ENCODE assay signal across 18 cellular contexts in the genomic region with DNA sequence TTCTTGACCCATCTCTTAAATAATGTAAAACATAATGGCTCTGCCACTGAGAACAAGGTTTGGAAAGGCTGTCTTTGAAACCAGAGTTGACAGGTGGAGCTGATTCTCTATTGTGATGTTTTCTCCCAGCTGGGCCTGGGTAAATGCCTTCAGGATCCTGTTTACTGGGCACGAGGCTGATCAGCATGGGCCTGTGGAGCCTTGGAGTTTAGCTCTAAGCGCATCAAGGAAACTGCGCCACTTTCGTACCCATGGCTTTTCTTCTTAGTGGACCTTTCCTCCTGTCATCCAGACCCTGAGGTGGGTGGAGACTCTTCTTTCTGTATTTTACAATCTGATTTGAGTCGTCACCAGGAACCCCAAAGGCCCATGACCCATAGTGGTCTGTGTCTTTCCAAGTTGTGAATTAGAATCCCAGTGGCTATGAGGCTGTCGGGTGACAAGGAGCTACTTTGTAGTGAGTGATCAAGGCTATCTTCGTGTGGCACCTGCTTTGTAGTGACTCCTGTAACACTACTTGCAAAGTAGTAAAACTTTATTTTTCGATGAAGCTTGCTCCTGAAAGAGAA.
DNase-seq lines count a peak whose midpoint lies in the region; ATAC-seq and TF ChIP-seq lines count a peak whose summit lies in the region.
"Had no signal": no experiment of that assay in that cellular context is flagged by ENCODE, and none has a peak within 500 bp of the region (broad histone marks: within the 10 kb centered on the region; RNA-seq: fewer than 3 reads in every experiment).

No MANE protein-coding gene starts in this region.

- H3K27ac Mint-ChIP-seq in endodermal cell (no peak overlapping the region), neural progenitor cell (no peak overlapping the region)
- H3K27ac Mint-ChIP-seq: B cell; CD4-positive, CD25-positive, alpha-beta regulatory T cell had no signal

- H3K9me3 ChIP-seq in endodermal cell (ENCODE audit: control insufficient read depth, low read length): peaks cover 9% of the 10 kb centered on the region
- H3K9me3 ChIP-seq in neural progenitor cell (ENCODE audit: low read depth): no peaks in the 10 kb centered on the region
- H3K9me3 ChIP-seq in psoas muscle: no peaks in the 10 kb centered on the region
- H3K9me3 ChIP-seq: SJSA1 had no signal

- H2AFZ ChIP-seq in neural progenitor cell (replicated peaks): no peak overlapping the region
- H2AFZ ChIP-seq: PC-9 had no signal

- H3K36me3 Mint-ChIP-seq in endodermal cell (ENCODE audit: low read depth) (no peaks in the 10 kb centered on the region), neural progenitor cell (peaks cover under 1% of the 10 kb centered on the region)
- H3K36me3 Mint-ChIP-seq: CD4-positive, CD25-positive, alpha-beta regulatory T cell; IgD-negative memory B cell had no signal

- peaks cover 11% of the 10 kb centered on the region for H3K4me1 ChIP-seq in endodermal cell (ENCODE audit: control insufficient read depth, insufficient read depth, low read length)
- H3K4me1 ChIP-seq in neural progenitor cell: peaks cover under 1% of the 10 kb centered on the region
- no peaks in the 10 kb centered on the region for H3K4me1 ChIP-seq in psoas muscle

- ATAC-seq in psoas muscle: no peak
- ATAC-seq: HCT116 had no signal

- H3K79me2 ChIP-seq in neural progenitor cell (ENCODE audit: low read depth): no peaks in the 10 kb centered on the region

- H3K4me3 ChIP-seq in GM06990 (replicated peaks; ENCODE audit: low read depth, low read length): peak overlapping the region; percentile 38; the same call in 1 of the 2 replicates
- H3K4me3 ChIP-seq in GM12875 (ENCODE audit: low read depth, low read length): peak overlapping the region; percentile 30
- no peak overlapping the region for H3K4me3 ChIP-seq in endodermal cell (ENCODE audit: low read length)
- H3K4me3 ChIP-seq in neural progenitor cell: no peak overlapping the region
- H3K4me3 ChIP-seq in psoas muscle: no peak overlapping the region
- H3K4me3 ChIP-seq: PC-9, SJSA1 had no signal

- H3K27me3 ChIP-seq in GM06990 (replicated peaks; ENCODE audit: control insufficient read depth, insufficient read depth, low read length) (no peaks in the 10 kb centered on the region), endodermal cell (ENCODE audit: control insufficient read depth, insufficient read depth, low read length, poor library complexity, severe bottlenecking) (no peaks in the 10 kb centered on the region), neural progenitor cell (no peaks in the 10 kb centered on the region), psoas muscle (ENCODE audit: insufficient read depth in 3 of 3, low read length in 2 of 3) (no peaks in the 10 kb centered on the region)
- H3K27me3 ChIP-seq: SJSA1 had no signal

- H3K36me3 ChIP-seq in GM06990 (ENCODE audit: control insufficient read depth, insufficient read depth, low read length) (no peaks in the 10 kb centered on the region), endodermal cell (ENCODE audit: control insufficient read depth, insufficient read depth, low read length) (no peaks in the 10 kb centered on the region), neural progenitor cell (no peaks in the 10 kb centered on the region), psoas muscle (ENCODE audit: insufficient read depth in 1 of 2, low read depth in 1 of 2) (no peaks in the 10 kb centered on the region)
- H3K36me3 ChIP-seq: SJSA1 had no signal

- intact Hi-C loops in psoas muscle (cut with DNase I): loop anchor here in 1 of 2 donors (10.0 kb wide), 2 partner anchors 855 to 1065 kb away; no protein-coding TSS in a partner anchor

- H3K4me3 Mint-ChIP-seq in endodermal cell (no peak overlapping the region), neural progenitor cell (no peak overlapping the region)
- H3K4me3 Mint-ChIP-seq: B cell; CD4-positive, CD25-positive, alpha-beta regulatory T cell; IgD-negative memory B cell had no signal

- H4K20me1 ChIP-seq in neural progenitor cell (ENCODE audit: low read depth): no peaks in the 10 kb centered on the region

- no peak overlapping the region for H3K9ac ChIP-seq in endodermal cell (ENCODE audit: extremely low read depth, low read length, poor library complexity, severe bottlenecking)
- H3K9ac ChIP-seq in neural progenitor cell: no peak overlapping the region

- no peak overlapping the region for H3K27ac ChIP-seq in endodermal cell (ENCODE audit: low read depth, low read length)
- H3K27ac ChIP-seq in neural progenitor cell: no peak overlapping the region
- no peak overlapping the region for H3K27ac ChIP-seq in psoas muscle
- H3K27ac ChIP-seq: HL-60, PC-9, SJSA1 had no signal

- peaks cover 1% of the 10 kb centered on the region for H3F3A ChIP-seq in neural progenitor cell (ENCODE audit: low read depth)

- H3K9me3 Mint-ChIP-seq in endodermal cell (no peaks in the 10 kb centered on the region), neural progenitor cell (peaks cover 1% of the 10 kb centered on the region)
- H3K9me3 Mint-ChIP-seq: CD4-positive, CD25-positive, alpha-beta regulatory T cell; IgD-negative memory B cell had no signal

- 89 to 90% methylated on average over 8 of the region's 8 CpGs for WGBS in endodermal cell (ENCODE audit: insufficient coverage in 1 of 2, insufficient read length in 1 of 2), 2 experiments
- 88 to 90% (median 89%) methylated on average over 8 of the region's 8 CpGs for WGBS in psoas muscle, 3 donors

- H3K4me1 Mint-ChIP-seq in endodermal cell (peaks cover 19% of the 10 kb centered on the region), neural progenitor cell (peaks cover 5% of the 10 kb centered on the region)

- TF ChIP-seq CTCF in GM06990 (IDR thresholded peaks at IDR 0.05; ENCODE audit: insufficient read depth, low read length, poor library complexity, severe bottlenecking) (no peak), GM12875 (IDR thresholded peaks at IDR 0.05; ENCODE audit: borderline replicate concordance, insufficient read depth, low read depth, low read length) (no peak), endodermal cell (conservative IDR thresholded peaks at IDR 0.05) (no peak), neural progenitor cell (IDR thresholded peaks at IDR 0.05) (no peak), psoas muscle (IDR thresholded peaks at IDR 0.05) (no peak)

- H3K4me2 ChIP-seq in neural progenitor cell: no peak overlapping the region
- H3K4me2 ChIP-seq: PC-9 had no signal

- H3K27me3 Mint-ChIP-seq in endodermal cell (ENCODE audit: insufficient read depth) (no peaks in the 10 kb centered on the region), neural progenitor cell (ENCODE audit: insufficient read depth, low read depth) (peaks cover 4% of the 10 kb centered on the region)
- H3K27me3 Mint-ChIP-seq: B cell had no signal

- DNase-seq in GM06990 (ENCODE audit: extremely low read depth, insufficient read length): no peak
- DNase-seq in endodermal cell: peak; percentile 41
- peak; percentile 28 for DNase-seq in neural progenitor cell (ENCODE audit: low spot score)
- no peak for DNase-seq in AML-193 (lab: John Stamatoyannopoulos, UW)
- DNase-seq in activated naive CD4-positive, alpha-beta T cell (lab: John Stamatoyannopoulos, UW): no peak
- DNase-seq in psoas muscle: no peak
- DNase-seq: CD4-positive, CD25-positive, alpha-beta regulatory T cell; EL; NCI-H1105 treated with DMSO at 0.1 percent for 48 hours; NCI-H187 treated with DMSO at 0.1 percent for 48 hours; NCI-H82; PC-9 had no signal

Comparison
In these comparisons a context has a peak if more than half of its experiments do, and no peak if none do; other contexts are left out.
1. DNase-seq: peak in endodermal cell (single experiment) and neural progenitor cell (single experiment); none in GM06990 (single experiment), AML-193 (0 of 2), activated naive CD4-positive, alpha-beta T cell (0 of 4) and psoas muscle (0 of 2).
2. H3K4me3 ChIP-seq: peak in GM06990 (single experiment) and GM12875 (single experiment); none in endodermal cell (single experiment), neural progenitor cell (single experiment) and psoas muscle (single experiment).